Comparison of ENCODE assay signal across 28 cellular contexts in genomic region chr13:103935117-103935516, GRCh38.
"Had no signal": no experiment of that assay in that cellular context is flagged by ENCODE, and none has a peak within 500 bp of the region (broad histone marks: within the 10 kb centered on the region; RNA-seq: fewer than 3 reads in every experiment).

No MANE protein-coding gene starts in this region.

- H3K36me3 ChIP-seq: SJSA1 had no signal

- DNase-seq: activated CD4-positive, alpha-beta memory T cell treated with anti-CD3 and anti-CD28 coated beads for 36 hours; activated CD4-positive, alpha-beta T cell treated with anti-CD3 and anti-CD28 coated beads, Interleukin-2, amount 10 ng/mL, durations not matched to agents 7 days and 5 days; activated CD4-positive, CD25-positive, alpha-beta regulatory T cell; activated CD8-positive, alpha-beta memory T cell treated with anti-CD3 and anti-CD28 coated beads for 24 hours; activated gamma-delta T cell; activated naive CD4-positive, alpha-beta T cell treated with anti-CD3 and anti-CD28 coated beads for 36 hours; activated T-cell treated with anti-CD3 and anti-CD28 coated beads, Interleukin-2, amount 50 U/mL, for 48 hours; anterior cingulate cortex; cerebellar nuclear complex; MM.1S; NCI-H1105; NCI-H1436; NCI-H1694 treated with DMSO at 0.1 percent for 48 hours; NCI-H2029 treated with DMSO at 0.1 percent for 48 hours; NCI-H2171 treated with DMSO at 0.1 percent for 48 hours; NCI-H226; NCI-H510A; NCI-H526 treated with DMSO at 0.1 percent for 48 hours; NCI-H82; Right ventricle myocardium superior; RPMI8226; T-helper 17 cell; T-helper 9 cell had no signal

- ATAC-seq: activated T-helper 17 cell treated with anti-CD3 and anti-CD28 coated beads, Interleukin-2, amount 50 U/mL, for 72 hours; Panc1; T-helper 17 cell had no signal

- H3K27me3 ChIP-seq: SJSA1 had no signal

- H3K4me3 ChIP-seq: SJSA1 had no signal

- FAIRE-seq: colon, TTC549 had no signal

- H3K27ac ChIP-seq: SJSA1 had no signal

- H3K4me1 ChIP-seq: SJSA1 had no signal
